ENCODE assay signal across 8 cellular contexts in the genomic region with DNA sequence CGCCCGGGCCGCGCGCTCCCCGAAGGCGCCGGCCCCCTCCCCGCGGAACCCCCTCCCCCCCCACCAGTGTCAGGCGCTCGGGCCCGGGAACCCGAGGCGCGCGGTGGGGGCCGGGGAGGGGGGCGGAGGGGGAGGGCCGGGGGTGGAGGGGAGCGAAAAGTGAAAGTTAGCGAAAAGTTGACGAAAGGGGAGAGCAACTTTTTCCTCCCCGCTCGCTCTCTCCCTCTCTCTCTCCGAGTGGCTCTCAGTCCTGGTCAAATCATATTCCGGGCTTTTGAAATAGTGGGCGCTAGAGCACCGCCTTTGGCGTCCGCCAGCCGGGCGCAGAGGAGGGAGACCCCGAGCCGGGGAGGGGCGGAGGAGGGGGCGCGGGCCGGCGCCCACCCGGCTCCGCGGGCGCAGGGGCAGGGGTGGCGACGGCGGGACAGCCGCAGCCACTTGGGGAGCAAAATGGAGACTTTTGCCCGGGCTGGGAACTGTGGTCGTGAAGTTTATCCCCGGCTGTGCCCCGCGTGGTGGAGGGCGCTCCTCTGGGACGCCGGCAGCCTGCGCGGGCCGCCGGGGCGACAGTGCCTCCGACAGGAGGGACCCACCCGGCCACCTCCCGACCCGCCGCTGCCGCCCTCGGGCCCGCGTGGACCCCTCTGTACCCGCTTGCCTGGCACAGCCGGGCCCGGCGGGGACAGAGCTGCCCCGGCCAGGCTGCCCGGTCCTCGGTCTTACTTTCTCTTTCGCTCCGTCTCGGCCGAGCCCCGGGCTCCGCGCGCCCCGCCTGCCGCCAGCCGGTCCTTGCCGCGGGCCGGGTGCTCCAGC. TPM values are rescaled to one million over a fixed set of nuclear protein-coding genes. Genes with fewer than 3 reads are reported as not detected.
DNase-seq lines count a peak whose midpoint lies in the region; ATAC-seq and TF ChIP-seq lines count a peak whose summit lies in the region.

No MANE protein-coding gene starts in this region.

- H4K20me1 ChIP-seq in osteoblast (ENCODE audit: insufficient read depth, low read length), result peaks cover 13% of the 10 kb centered on the region

- H3K36me3 ChIP-seq in osteoblast (ENCODE audit: insufficient read depth, low read length), result no peaks in the 10 kb centered on the region

- no peak overlapping the region for H3K27ac ChIP-seq in 22Rv1
- no peak overlapping the region for H3K27ac ChIP-seq in osteoblast (ENCODE audit: low read depth, low read length)

- no peaks in the 10 kb centered on the region for H3K4me1 ChIP-seq in osteoblast (ENCODE audit: insufficient read depth, low read length)

- no peak overlapping the region for H3K27ac Mint-ChIP-seq in activated CD8-positive, alpha-beta T cell treated with anti-CD3 and anti-CD28 coated beads, Interleukin-2, amount 10 ng/mL, durations not matched to agents 7 days and 5 days

- peak; percentile 42 for ATAC-seq in activated CD8-positive, alpha-beta T cell treated with anti-CD3 and anti-CD28 coated beads, Interleukin-2, amount 10 ng/mL, durations not matched to agents 7 days and 5 days
- peak; percentile 39 for ATAC-seq in Right ventricle myocardium inferior
- no peak for ATAC-seq in GM19351 (IDR thresholded peaks at IDR 0.05; ENCODE audit: unreplicated experiment)
- no peak for ATAC-seq in HG03097 (IDR thresholded peaks at IDR 0.05; ENCODE audit: low FRiP score, unreplicated experiment)

- intact Hi-C loops in Right ventricle myocardium inferior (cut with DNase I), result loop anchor here (1.0 to 5.0 kb wide), 2 partner anchors 103 to 280 kb away; no protein-coding TSS in a partner anchor

- peak overlapping the region; percentile 38 for H3K4me3 Mint-ChIP-seq in activated CD8-positive, alpha-beta T cell treated with anti-CD3 and anti-CD28 coated beads, Interleukin-2, amount 10 ng/mL, durations not matched to agents 7 days and 5 days

- TF ChIP-seq CTCF in 22Rv1 (IDR thresholded peaks at IDR 0.05) (0 out of 2 replicates have a peak, but pooled peaks have one; percentile 10), osteoblast (IDR thresholded peaks at IDR 0.05; ENCODE audit: extremely low read depth, low read depth, low read length) (no peak)

- H3K27me3 Mint-ChIP-seq in activated CD8-positive, alpha-beta T cell treated with anti-CD3 and anti-CD28 coated beads, Interleukin-2, amount 10 ng/mL, durations not matched to agents 7 days and 5 days (ENCODE audit: low read depth), result peaks cover 30% of the 10 kb centered on the region

- no peak for DNase-seq in activated CD8-positive, alpha-beta T cell treated with anti-CD3 and anti-CD28 coated beads, Interleukin-2, amount 10 ng/mL, durations not matched to agents 7 days and 5 days
- DNase-seq in Right ventricle myocardium inferior (ENCODE audit: missing footprints) (peak; percentile 55), osteoblast (ENCODE audit: insufficient read length, low spot score, missing footprints) (peak; percentile 99)
- no peak for DNase-seq in stimulated activated CD4-positive, alpha-beta T cell treated with anti-CD3 and anti-CD28 coated beads, Interleukin-2, amount 100 ng/mL, for 48 hours

- H3K9me3 Mint-ChIP-seq in activated CD8-positive, alpha-beta T cell treated with anti-CD3 and anti-CD28 coated beads, Interleukin-2, amount 10 ng/mL, durations not matched to agents 7 days and 5 days (ENCODE audit: insufficient read depth), result no peaks in the 10 kb centered on the region

- H3K4me3 ChIP-seq in GM08714 (ENCODE audit: low read length), result peak overlapping the region; percentile 55
- H3K4me3 ChIP-seq in osteoblast (ENCODE audit: insufficient read depth, low read length), result peak overlapping the region; percentile 80

- peaks cover 7% of the 10 kb centered on the region for H3K79me2 ChIP-seq in osteoblast (ENCODE audit: insufficient read depth, low read length)

- H3K4me2 ChIP-seq in osteoblast (ENCODE audit: insufficient read depth, low read length), result peak overlapping the region; percentile 70

- POLR2A ChIA-PET in activated CD8-positive, alpha-beta T cell treated with anti-CD3 and anti-CD28 coated beads, Interleukin-2, amount 10 ng/mL, durations not matched to agents 7 days and 5 days (lab: Charles Lee), result no interaction called here

- no peaks in the 10 kb centered on the region for H3K36me3 Mint-ChIP-seq in activated CD8-positive, alpha-beta T cell treated with anti-CD3 and anti-CD28 coated beads, Interleukin-2, amount 10 ng/mL, durations not matched to agents 7 days and 5 days (ENCODE audit: low read depth)

- H3K9me3 ChIP-seq in osteoblast (ENCODE audit: low read depth, low read length), result no peaks in the 10 kb centered on the region

- peaks cover 5% of the 10 kb centered on the region for H3K27me3 ChIP-seq in osteoblast (ENCODE audit: insufficient read depth, low read length)

- CTCF ChIA-PET in activated CD8-positive, alpha-beta T cell treated with anti-CD3 and anti-CD28 coated beads, Interleukin-2, amount 10 ng/mL, durations not matched to agents 7 days and 5 days (lab: Charles Lee), result no interaction called here

- H2AFZ ChIP-seq in osteoblast (ENCODE audit: low read length), result no peak overlapping the region

- peaks cover 3% of the 10 kb centered on the region for H3K4me1 Mint-ChIP-seq in activated CD8-positive, alpha-beta T cell treated with anti-CD3 and anti-CD28 coated beads, Interleukin-2, amount 10 ng/mL, durations not matched to agents 7 days and 5 days (ENCODE audit: low read depth)

RNA-seq across cellular contexts. Expression of gene PRDM16, which starts 0.7 kb away (rescaled TPM):
- total RNA-seq in activated CD8-positive, alpha-beta T cell treated with anti-CD3 and anti-CD28 coated beads, Interleukin-2, amount 10 ng/mL, durations not matched to agents 7 days and 5 days, result under 1 TPM; 0.18 to 0.21 TPM
- 12.8 TPM for total RNA-seq in Right ventricle myocardium inferior
- 6.5 and 8.3 TPM in 2 replicates for total RNA-seq in osteoblast

RNA-seq across cellular contexts. Expression of gene ACTRT2, which starts 48.4 kb away (rescaled TPM):
- total RNA-seq in activated CD8-positive, alpha-beta T cell treated with anti-CD3 and anti-CD28 coated beads, Interleukin-2, amount 10 ng/mL, durations not matched to agents 7 days and 5 days, result not detected
- not detected for total RNA-seq in Right ventricle myocardium inferior
- total RNA-seq in osteoblast, result not detected in 2 replicates

Comparison
In these comparisons a context has a peak if more than half of its experiments do, and no peak if none do; other contexts are left out.
1. ATAC-seq: peak in activated CD8-positive, alpha-beta T cell treated with anti-CD3 and anti-CD28 coated beads, Interleukin-2, amount 10 ng/mL, durations not matched to agents 7 days and 5 days (single experiment) and Right ventricle myocardium inferior (single experiment); none in GM19351 (single experiment) and HG03097 (single experiment).
2. DNase-seq: peak in Right ventricle myocardium inferior (single experiment) and osteoblast (single experiment); none in activated CD8-positive, alpha-beta T cell treated with anti-CD3 and anti-CD28 coated beads, Interleukin-2, amount 10 ng/mL, durations not matched to agents 7 days and 5 days (single experiment) and stimulated activated CD4-positive, alpha-beta T cell treated with anti-CD3 and anti-CD28 coated beads, Interleukin-2, amount 100 ng/mL, for 48 hours (0 of 2).